In the genomic region with DNA sequence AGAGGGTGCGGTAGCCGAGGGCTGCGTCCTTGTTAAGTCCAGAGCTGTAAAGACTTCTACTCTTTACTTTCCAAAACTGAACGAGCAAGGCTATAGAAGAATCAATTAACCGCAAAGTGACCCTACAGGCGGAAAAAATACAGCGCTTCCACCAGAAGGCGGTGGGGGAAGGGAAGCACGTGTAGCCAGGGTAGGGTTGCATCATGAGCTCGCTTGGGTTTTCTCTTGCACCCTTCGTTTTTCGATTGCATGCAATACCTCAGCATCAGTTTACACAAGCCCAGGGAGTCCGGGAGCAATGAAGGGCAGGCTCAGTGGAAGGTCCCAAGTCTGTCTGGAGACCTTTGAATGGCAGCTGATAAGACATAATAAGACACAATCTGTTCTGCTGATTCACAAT, we compare ENCODE assay signal across 1 cellular context.
TF ChIP-seq lines count a peak whose summit lies in the region.

No MANE protein-coding gene starts in this region.

TF ChIP-seq in liver, 16 proteins besides CTCF, POLR2A, EP300 and RAD21 (continued from another document):
- TF ChIP-seq EGR1 (IDR thresholded peaks at IDR 0.05; ENCODE audit: low read depth in 2 of 2) (peak in 1 of 2 donors; percentile 42), YY1 (IDR thresholded peaks at IDR 0.05) (peak; percentile 36), ZBTB33 (IDR thresholded peaks at IDR 0.05) (peak; percentile 41), GABPA (IDR thresholded peaks at IDR 0.05 in 1 of 2, conservative IDR thresholded peaks at IDR 0.05 in 1 of 2) (no peak), FOXA1 (IDR thresholded peaks at IDR 0.05) (no peak), HNF4G (IDR thresholded peaks at IDR 0.05) (no peak), FOXA2 (IDR thresholded peaks at IDR 0.05) (peak; percentile 50), SP1 (IDR thresholded peaks at IDR 0.05) (no peak), RXRA (IDR thresholded peaks at IDR 0.05) (peak in 1 of 2 donors; percentile 77)
- TF ChIP-seq, protein P1, sequence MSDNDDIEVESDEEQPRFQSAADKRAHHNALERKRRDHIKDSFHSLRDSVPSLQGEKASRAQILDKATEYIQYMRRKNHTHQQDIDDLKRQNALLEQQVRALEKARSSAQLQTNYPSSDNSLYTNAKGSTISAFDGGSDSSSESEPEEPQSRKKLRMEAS (IDR thresholded peaks at IDR 0.05), result peak; percentile 87
